20 cellular contexts compared by ENCODE assay signal in the genomic region with DNA sequence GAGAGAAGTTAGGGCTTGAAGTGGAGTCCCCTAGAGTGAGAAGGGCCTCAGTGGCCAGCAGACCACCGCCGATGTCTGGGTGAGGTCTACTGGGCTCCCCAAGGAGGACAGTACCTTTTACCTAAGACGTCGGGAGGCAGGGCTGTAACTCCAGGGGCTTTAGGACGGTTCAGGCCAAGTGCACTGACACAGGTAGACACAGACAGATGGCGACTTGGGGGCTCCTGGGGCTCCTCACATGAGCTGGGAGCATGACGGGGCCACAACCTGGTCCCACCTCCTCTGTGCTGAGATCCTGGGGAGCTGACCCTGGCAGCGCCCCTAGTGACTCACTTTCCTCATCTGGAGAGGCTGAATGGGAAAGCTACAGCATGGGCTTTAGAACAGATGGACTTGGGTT. TPM values are rescaled to one million over a fixed set of nuclear protein-coding genes. Genes with fewer than 3 reads are reported as not detected.
DNase-seq lines count a peak whose midpoint lies in the region; TF ChIP-seq lines count a peak whose summit lies in the region.
"Had no signal": no experiment of that assay in that cellular context is flagged by ENCODE, and none has a peak within 500 bp of the region (broad histone marks: within the 10 kb centered on the region; RNA-seq: fewer than 3 reads in every experiment).

No MANE protein-coding gene starts in this region.

- intact Hi-C loops in sigmoid colon (cut with DNase I) (no loop called here), A673 (cut with micrococcal nuclease; ENCODE audit: unreplicated experiment) (no loop called here)

- CTCF ChIA-PET in A673 (lab: Charles Lee), result no interaction called here

- peaks cover 6% of the 10 kb centered on the region for H3K4me1 Mint-ChIP-seq in chondrocyte (ENCODE audit: low read depth)

- WGBS in hepatocyte (ENCODE audit: low lambda C conversion rate, missing lambda C conversion rate), result 99% methylated on average over 8 of the region's 8 CpGs
- 95 to 96% methylated on average over 8 of the region's 8 CpGs for WGBS in sigmoid colon, 2 donors

- H3K4me3 Mint-ChIP-seq in chondrocyte (ENCODE audit: unreplicated experiment), result no peak overlapping the region
- H3K4me3 Mint-ChIP-seq: CD4-positive, CD25-positive, alpha-beta regulatory T cell; CD8-positive, alpha-beta memory T cell had no signal

- peak; percentile 50 for DNase-seq in activated effector memory CD4-positive, alpha-beta T cell treated with anti-CD3 and anti-CD28 coated beads, Interleukin-2, amount 50 U/mL, for 16 hours
- DNase-seq in activated effector memory CD4-positive, alpha-beta T cell treated with Interleukin-2 at 50 U/mL for 16 hours, result no peak
- DNase-seq in hepatocyte (ENCODE audit: low spot score), result no peak
- DNase-seq in sigmoid colon, result peak; percentile 53
- DNase-seq in chondrocyte (ENCODE audit: low spot score), result no peak
- DNase-seq in stimulated activated CD4-positive, alpha-beta T cell treated with anti-CD3 and anti-CD28 coated beads, Interleukin-4, amount 100 ng/mL, for 24 hours, result no peak
- no peak for DNase-seq in A673 (ENCODE audit: low spot score)
- DNase-seq: ACHN; BE2C; C1 segment of cervical spinal cord; CD4-positive, CD25-positive, alpha-beta regulatory T cell; CD8-positive, alpha-beta memory T cell; COR-L47; DMS153; DMS79; GDM1; GM23248; HCEC 1CT had no signal

- POLR2A ChIA-PET in A673 (lab: Charles Lee; ENCODE audit: low non-redundant PET), result no interaction called here

- H3K36me3 ChIP-seq in hepatocyte (replicated peaks; ENCODE audit: insufficient read depth, low read depth) (no peaks in the 10 kb centered on the region), sigmoid colon (no peaks in the 10 kb centered on the region), A673 (ENCODE audit: insufficient read depth, low read length, poor library complexity, severe bottlenecking) (no peaks in the 10 kb centered on the region)
- H3K36me3 ChIP-seq: BE2C had no signal

- H3K9me3 Mint-ChIP-seq in chondrocyte (ENCODE audit: low read depth), result no peaks in the 10 kb centered on the region
- H3K9me3 Mint-ChIP-seq: CD8-positive, alpha-beta memory T cell had no signal

- H3K36me3 Mint-ChIP-seq in chondrocyte (ENCODE audit: low read depth), result no peaks in the 10 kb centered on the region
- H3K36me3 Mint-ChIP-seq: CD4-positive, CD25-positive, alpha-beta regulatory T cell; CD8-positive, alpha-beta memory T cell; IgD-negative memory B cell had no signal

- no peaks in the 10 kb centered on the region for H3K27me3 ChIP-seq in hepatocyte
- H3K27me3 ChIP-seq in sigmoid colon, result no peaks in the 10 kb centered on the region
- no peaks in the 10 kb centered on the region for H3K27me3 ChIP-seq in A673 (replicated peaks; ENCODE audit: insufficient read depth, low read depth, low read length, poor library complexity)
- H3K27me3 ChIP-seq: BE2C had no signal

- H3K4me1 ChIP-seq in hepatocyte (ENCODE audit: insufficient read depth) (peaks cover 28% of the 10 kb centered on the region), sigmoid colon (peaks cover 0 to 10% (median 4%) of the 10 kb centered on the region in 4 donors), A673 (ENCODE audit: insufficient read depth, low read length, poor library complexity, severe bottlenecking) (peaks cover 21% of the 10 kb centered on the region)
- H3K4me1 ChIP-seq: BE2C had no signal

- H3K27ac Mint-ChIP-seq in chondrocyte (ENCODE audit: unreplicated experiment), result no peak overlapping the region
- H3K27ac Mint-ChIP-seq: CD8-positive, alpha-beta memory T cell; IgD-negative memory B cell had no signal

- H2AFZ ChIP-seq in hepatocyte, result no peak overlapping the region
- H2AFZ ChIP-seq: GM23248 had no signal

- TF ChIP-seq CTCF in hepatocyte (IDR thresholded peaks at IDR 0.05; ENCODE audit: poor library complexity), result no peak
- TF ChIP-seq CTCF in sigmoid colon (IDR thresholded peaks at IDR 0.05), result no peak
- no peak for TF ChIP-seq CTCF in chondrocyte (IDR thresholded peaks at IDR 0.05)
- no peak for TF ChIP-seq CTCF in A673 (conservative IDR thresholded peaks at IDR 0.05; ENCODE audit: low read depth, low read length)

- no peak for TF ChIP-seq POLR2A in sigmoid colon (IDR thresholded peaks at IDR 0.05)

- no peaks in the 10 kb centered on the region for H3K9me2 ChIP-seq in hepatocyte (replicated peaks; ENCODE audit: insufficient read depth)

- H4K20me1 ChIP-seq in hepatocyte (ENCODE audit: insufficient read depth, poor library complexity, severe bottlenecking), result no peaks in the 10 kb centered on the region

- no peak for TF ChIP-seq EP300 in sigmoid colon (IDR thresholded peaks at IDR 0.05)

- no peaks in the 10 kb centered on the region for H3K79me2 ChIP-seq in hepatocyte

- H3K27me3 Mint-ChIP-seq in chondrocyte (ENCODE audit: low read depth), result no peaks in the 10 kb centered on the region
- H3K27me3 Mint-ChIP-seq: CD4-positive, CD25-positive, alpha-beta regulatory T cell; IgD-negative memory B cell had no signal

- H3K4me3 ChIP-seq in hepatocyte (no peak overlapping the region), sigmoid colon (no peak overlapping the region), A673 (ENCODE audit: low read depth, low read length, poor library complexity, severe bottlenecking) (no peak overlapping the region)
- H3K4me3 ChIP-seq: GM23248 had no signal

- H3K27ac ChIP-seq in hepatocyte, result peak overlapping the region; percentile 55
- H3K27ac ChIP-seq in sigmoid colon, result no peak overlapping the region
- H3K27ac ChIP-seq in A673 (ENCODE audit: low read depth, low read length, poor library complexity, severe bottlenecking), result no peak overlapping the region
- H3K27ac ChIP-seq: GM23248, HL-60 had no signal

- H3K4me2 ChIP-seq in hepatocyte, result no peak overlapping the region

- BruUV-seq in A673 (replicated peaks; lab: Mats Ljungman, UMichigan), result no TSS peak

- no peaks in the 10 kb centered on the region for H3K9me3 ChIP-seq in hepatocyte (ENCODE audit: low read depth)
- H3K9me3 ChIP-seq in sigmoid colon, result no peaks in the 10 kb centered on the region
- no peaks in the 10 kb centered on the region for H3K9me3 ChIP-seq in A673 (ENCODE audit: low read depth, low read length, poor library complexity, severe bottlenecking)
- H3K9me3 ChIP-seq: BE2C had no signal

RNA-seq across cellular contexts. Expression of a gene that starts 4.6 kb away (rescaled TPM):
- total RNA-seq in hepatocyte (19.2 and 36.7 TPM in 2 replicates), sigmoid colon (10 to 100 TPM in 2 of 4 donors, 1 to 10 TPM in 2; 7.8 to 11.4 (median 10.3) TPM), chondrocyte (12.8 to 15.7 TPM (median 13.2 TPM) in 3 replicates), A673 (2021) (3.4 and 3.8 TPM in 2 replicates)
- polyA plus RNA-seq in hepatocyte (46.4 and 51.9 TPM in 2 replicates), sigmoid colon (100 to 1,000 TPM in 2 of 3 donors, 10 to 100 TPM in 1; 56.5 to 147 (median 105) TPM)

RNA-seq across cellular contexts. Expression of a gene that starts 29.7 kb away (rescaled TPM):
- total RNA-seq in hepatocyte (167 and 172 TPM in 2 replicates), sigmoid colon (100 to 1,000 TPM; 205 to 253 (median 232) TPM), chondrocyte (142 to 161 TPM (median 155 TPM) in 3 replicates), A673 (2021) (307 and 328 TPM in 2 replicates)
- polyA plus RNA-seq in hepatocyte (190 and 192 TPM in 2 replicates), sigmoid colon (100 to 1,000 TPM; 232 to 437 (median 282) TPM)

Comparison
In these comparisons a context has a peak if more than half of its experiments do, and no peak if none do; other contexts are left out.
1. DNase-seq: peak in activated effector memory CD4-positive, alpha-beta T cell treated with anti-CD3 and anti-CD28 coated beads, Interleukin-2, amount 50 U/mL, for 16 hours (single experiment) and sigmoid colon (single experiment); none in activated effector memory CD4-positive, alpha-beta T cell treated with Interleukin-2 at 50 U/mL for 16 hours (single experiment), hepatocyte (single experiment), chondrocyte (single experiment), stimulated activated CD4-positive, alpha-beta T cell treated with anti-CD3 and anti-CD28 coated beads, Interleukin-4, amount 100 ng/mL, for 24 hours (single experiment) and A673 (single experiment).